In the genomic region with DNA sequence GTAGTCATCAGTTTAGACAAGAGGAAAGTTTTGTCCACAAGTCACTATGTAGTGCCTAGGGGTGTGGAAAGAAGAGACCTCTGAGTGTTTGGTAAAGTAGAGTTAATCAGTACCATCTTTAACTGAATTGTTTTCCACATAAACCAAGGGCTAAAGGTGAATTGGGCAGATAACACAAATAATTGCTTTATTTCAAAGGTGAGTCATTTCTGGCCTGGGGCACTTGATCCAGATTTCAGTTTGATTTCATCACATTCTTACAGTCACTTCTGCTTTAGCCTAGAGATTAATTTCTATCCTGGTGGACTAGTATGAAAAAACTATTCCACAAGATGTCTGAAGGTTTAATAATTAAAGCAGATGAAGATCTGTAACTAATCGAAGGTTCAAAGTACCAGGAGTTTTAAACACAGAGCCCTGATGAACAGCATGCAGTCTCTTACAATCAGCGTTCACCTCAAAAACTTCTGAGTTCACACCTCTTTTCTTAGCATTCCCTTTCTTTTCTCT, we compare ENCODE assay signal across 13 cellular contexts.
A peak's percentile ranks its signal among the peaks of the same experiment; 100 is the strongest.
DNase-seq lines count a peak whose midpoint lies in the region; ATAC-seq and TF ChIP-seq lines count a peak whose summit lies in the region.
"Had no signal": no experiment of that assay in that cellular context is flagged by ENCODE, and none has a peak within 500 bp of the region (broad histone marks: within the 10 kb centered on the region; RNA-seq: fewer than 3 reads in every experiment).

No MANE protein-coding gene starts in this region.

- no peak overlapping the region for H3K4me3 Mint-ChIP-seq in osteocyte (ENCODE audit: unreplicated experiment)

- peaks cover 14% of the 10 kb centered on the region for H3K4me1 Mint-ChIP-seq in osteocyte (ENCODE audit: unreplicated experiment)

- H3K9me3 Mint-ChIP-seq in osteocyte (ENCODE audit: unreplicated experiment), result no peaks in the 10 kb centered on the region

- H3K27me3 Mint-ChIP-seq in osteocyte (ENCODE audit: unreplicated experiment), result peaks cover 16% of the 10 kb centered on the region

- H3K27ac Mint-ChIP-seq in osteocyte (ENCODE audit: unreplicated experiment), result no peak overlapping the region

- DNase-seq in EH (ENCODE audit: low read depth) (peak; percentile 82), NOMO-1 treated with dmso at 0.1 percent for 144 hours (lab: John Stamatoyannopoulos, UW; ENCODE audit: unreplicated experiment) (peak; percentile 74), dermis blood vessel endothelial cell (peak; percentile 8), non-pigmented ciliary epithelial cell (ENCODE audit: low read depth) (peak; percentile 15), DMS 273 (lab: John Stamatoyannopoulos, UW; ENCODE audit: unreplicated experiment) (no peak), osteocyte (ENCODE audit: extremely low spot score, unreplicated experiment) (no peak)
- no peak for DNase-seq in activated naive CD4-positive, alpha-beta T cell treated with Interleukin-2 at 50 U/mL for 16 hours
- DNase-seq: activated naive CD4-positive, alpha-beta T cell treated with anti-CD3 and anti-CD28 coated beads, Interleukin-2, amount 50 U/mL, for 16 hours; DMS79; NCI-H1105; ovary had no signal

- no peak for ATAC-seq in HG02840 (IDR thresholded peaks at IDR 0.05; ENCODE audit: low FRiP score, unreplicated experiment)
- ATAC-seq: Right ventricle myocardium inferior had no signal

- no peak for TF ChIP-seq CTCF in osteocyte (IDR thresholded peaks at IDR 0.05)

- no peaks in the 10 kb centered on the region for H3K36me3 Mint-ChIP-seq in osteocyte (ENCODE audit: unreplicated experiment)

Comparison
In these comparisons a context has a peak if more than half of its experiments do, and no peak if none do; other contexts are left out.
1. DNase-seq: peak in EH (single experiment), NOMO-1 treated with dmso at 0.1 percent for 144 hours (single experiment), dermis blood vessel endothelial cell (single experiment) and non-pigmented ciliary epithelial cell (single experiment); none in DMS 273 (single experiment), osteocyte (single experiment) and activated naive CD4-positive, alpha-beta T cell treated with Interleukin-2 at 50 U/mL for 16 hours (single experiment).